ENCODE assay signal across 12 cellular contexts in genomic region chr11:73999581-74000306, GRCh38. TPM values are rescaled to one million over a fixed set of nuclear protein-coding genes. Genes with fewer than 3 reads are reported as not detected.
A peak's percentile ranks its signal among the peaks of the same experiment; 100 is the strongest.
DNase-seq lines count a peak whose midpoint lies in the region; ATAC-seq lines count a peak whose summit lies in the region.
"Had no signal": no experiment of that assay in that cellular context is flagged by ENCODE, and none has a peak within 500 bp of the region (broad histone marks: within the 10 kb centered on the region; RNA-seq: fewer than 3 reads in every experiment).

No MANE protein-coding gene starts in this region.

- H3K27ac Mint-ChIP-seq in natural killer cell treated with Interleukin-12 subunit alpha and Interleukin-12 subunit beta and Interleukin-15 and Interleukin-18, amount 100 ng/mL, for 72 hours = peak overlapping the region; percentile 95 to 96

- peak overlapping the region; percentile 40 for H3K4me3 Mint-ChIP-seq in natural killer cell treated with Interleukin-12 subunit alpha and Interleukin-12 subunit beta and Interleukin-15 and Interleukin-18, amount 100 ng/mL, for 72 hours

- DNase-seq in NCI-H1436 (lab: John Stamatoyannopoulos, UW) (peak; percentile 20), NCI-H1436 treated with DMSO at 0.1 percent for 48 hours (lab: John Stamatoyannopoulos, UW) (no peak), NCI-H2029 (lab: John Stamatoyannopoulos, UW) (peak; percentile 95), middle frontal gyrus (ENCODE audit: extremely low spot score, low spot score) (no peak), C1 segment of cervical spinal cord (lab: John Stamatoyannopoulos, UW) (no peak)
- DNase-seq in activated CD8-positive, alpha-beta memory T cell treated with anti-CD3 and anti-CD28 coated beads, Interleukin-2, amount 50 U/mL, for 48 hours = peak; percentile 51
- DNase-seq in natural killer cell treated with Interleukin-12 subunit alpha and Interleukin-12 subunit beta and Interleukin-15 and Interleukin-18, amount 100 ng/mL, for 72 hours (ENCODE audit: low spot score) = peak; percentile 16
- DNase-seq in effector CD8-positive, alpha-beta T cell (lab: John Stamatoyannopoulos, UW) = no peak
- DNase-seq: 8988T, trophoblast cell had no signal

- peaks cover 71 to 72% of the 10 kb centered on the region in 2 donors for H3K4me1 Mint-ChIP-seq in natural killer cell treated with Interleukin-12 subunit alpha and Interleukin-12 subunit beta and Interleukin-15 and Interleukin-18, amount 100 ng/mL, for 72 hours (ENCODE audit: low read depth in 2 of 2)

- peak; percentile 41 to 57 for ATAC-seq in natural killer cell treated with Interleukin-12 subunit alpha and Interleukin-12 subunit beta and Interleukin-15 and Interleukin-18, amount 100 ng/mL, for 72 hours
- ATAC-seq: left colon had no signal

- no peaks in the 10 kb centered on the region for H3K27me3 Mint-ChIP-seq in natural killer cell treated with Interleukin-12 subunit alpha and Interleukin-12 subunit beta and Interleukin-15 and Interleukin-18, amount 100 ng/mL, for 72 hours

- H3K36me3 Mint-ChIP-seq in natural killer cell treated with Interleukin-12 subunit alpha and Interleukin-12 subunit beta and Interleukin-15 and Interleukin-18, amount 100 ng/mL, for 72 hours = no peaks in the 10 kb centered on the region

- no peaks in the 10 kb centered on the region for H3K9me3 Mint-ChIP-seq in natural killer cell treated with Interleukin-12 subunit alpha and Interleukin-12 subunit beta and Interleukin-15 and Interleukin-18, amount 100 ng/mL, for 72 hours

RNA-seq across cellular contexts. Expression of gene UCP3, which starts 9.1 kb away (rescaled TPM):
- total RNA-seq in natural killer cell treated with Interleukin-12 subunit alpha and Interleukin-12 subunit beta and Interleukin-15 and Interleukin-18, amount 100 ng/mL, for 72 hours = 1 to 10 TPM; 5.2 to 7.2 TPM
- total RNA-seq: H4 had no signal

RNA-seq across cellular contexts. Expression of gene UCP2, which starts 17.1 kb away (rescaled TPM):
- total RNA-seq in natural killer cell treated with Interleukin-12 subunit alpha and Interleukin-12 subunit beta and Interleukin-15 and Interleukin-18, amount 100 ng/mL, for 72 hours = 100 to 1,000 TPM; 333 to 668 TPM

RNA-seq across cellular contexts. Expression of gene DNAJB13, which starts 48.9 kb away (rescaled TPM):
- under 1 TPM in 1 of 2 donors, not detected in 1; 0.47 TPM for total RNA-seq in natural killer cell treated with Interleukin-12 subunit alpha and Interleukin-12 subunit beta and Interleukin-15 and Interleukin-18, amount 100 ng/mL, for 72 hours
- total RNA-seq: H4, left colon had no signal

Comparison
In these comparisons a context has a peak if more than half of its experiments do, and no peak if none do; other contexts are left out.
1. DNase-seq: peak in NCI-H1436 (single experiment), NCI-H2029 (single experiment), activated CD8-positive, alpha-beta memory T cell treated with anti-CD3 and anti-CD28 coated beads, Interleukin-2, amount 50 U/mL, for 48 hours (single experiment) and natural killer cell treated with Interleukin-12 subunit alpha and Interleukin-12 subunit beta and Interleukin-15 and Interleukin-18, amount 100 ng/mL, for 72 hours (single experiment); none in NCI-H1436 treated with DMSO at 0.1 percent for 48 hours (single experiment), effector CD8-positive, alpha-beta T cell (single experiment), middle frontal gyrus (single experiment) and C1 segment of cervical spinal cord (0 of 14).